In the genomic region with DNA sequence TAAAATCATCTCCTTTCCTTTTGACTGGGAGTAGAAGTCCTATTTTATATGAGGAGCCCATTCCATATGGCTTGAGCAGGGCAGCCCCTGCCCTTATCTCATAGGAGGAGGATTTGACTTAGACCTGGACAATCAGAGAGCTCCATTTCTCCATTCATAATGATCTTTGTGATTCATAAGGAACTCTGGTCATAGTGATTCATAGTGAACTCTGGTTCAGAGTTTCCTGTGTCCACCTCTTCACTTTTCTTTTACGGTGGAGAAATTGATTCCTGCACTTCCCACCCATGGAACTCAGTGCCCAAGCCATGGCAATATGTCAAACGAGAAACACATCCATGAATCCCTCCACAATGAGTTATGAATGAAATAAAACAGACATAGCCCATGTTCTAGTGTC, we compare ENCODE assay signal across 1 cellular context.
TF ChIP-seq lines count a peak whose summit lies in the region.

No MANE protein-coding gene starts in this region.

TF ChIP-seq in WTC11, 78 proteins besides CTCF, POLR2A, EP300 and RAD21:
- TF ChIP-seq, protein P1, sequence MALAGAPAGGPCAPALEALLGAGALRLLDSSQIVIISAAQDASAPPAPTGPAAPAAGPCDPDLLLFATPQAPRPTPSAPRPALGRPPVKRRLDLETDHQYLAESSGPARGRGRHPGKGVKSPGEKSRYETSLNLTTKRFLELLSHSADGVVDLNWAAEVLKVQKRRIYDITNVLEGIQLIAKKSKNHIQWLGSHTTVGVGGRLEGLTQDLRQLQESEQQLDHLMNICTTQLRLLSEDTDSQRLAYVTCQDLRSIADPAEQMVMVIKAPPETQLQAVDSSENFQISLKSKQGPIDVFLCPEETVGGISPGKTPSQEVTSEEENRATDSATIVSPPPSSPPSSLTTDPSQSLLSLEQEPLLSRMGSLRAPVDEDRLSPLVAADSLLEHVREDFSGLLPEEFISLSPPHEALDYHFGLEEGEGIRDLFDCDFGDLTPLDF (CRISPR knock-in tag; IDR thresholded peaks at IDR 0.05): no peak
